In genomic region chr5:90930062-90930461, GRCh38 we compare ENCODE assay signal across 22 cellular contexts.
"Had no signal": no experiment of that assay in that cellular context is flagged by ENCODE, and none has a peak within 500 bp of the region (broad histone marks: within the 10 kb centered on the region; RNA-seq: fewer than 3 reads in every experiment).

No MANE protein-coding gene starts in this region.

- H3K4me3 ChIP-seq: mucosa of descending colon, testis, upper lobe of right lung had no signal

- H3K4me1 ChIP-seq: parathyroid adenoma, testis had no signal

- ATAC-seq: activated CD4-positive, alpha-beta T cell treated with anti-CD3 and anti-CD28 coated beads for 36 hours; activated T-helper 17 cell treated with anti-CD3 and anti-CD28 coated beads, Interleukin-2, amount 50 U/mL, for 72 hours; left ventricle myocardium superior; mucosa of descending colon; naive thymus-derived CD4-positive, alpha-beta T cell; sciatic nerve; stimulated activated memory B cell treated with anti-CD40 and anti-IgM and Interleukin-4, amounts not matched to agents 10 μg/mL and 1 μg/mL and 100 μg/mL, for 72 hours; upper lobe of right lung had no signal

- H3K36me3 ChIP-seq: upper lobe of right lung had no signal

- H3K27ac ChIP-seq: parathyroid adenoma, testis, upper lobe of right lung had no signal

- H3K9me3 ChIP-seq: mucosa of descending colon, testis, upper lobe of right lung had no signal

- DNase-seq: activated CD4-positive, alpha-beta memory T cell treated with anti-CD3 and anti-CD28 coated beads, Interleukin-2, amount 10 ng/mL, durations not matched to agents 7 days and 5 days; activated CD4-positive, alpha-beta T cell treated with anti-CD3 and anti-CD28 coated beads for 36 hours; activated naive CD4-positive, alpha-beta T cell treated with Interleukin-2 at 50 U/mL for 16 hours; activated naive CD8-positive, alpha-beta T cell treated with anti-CD3 and anti-CD28 coated beads, Interleukin-2, amount 10 ng/mL, durations not matched to agents 7 days and 5 days; activated T-cell treated with anti-CD3 and anti-CD28 coated beads, Interleukin-2, amount 50 U/mL, for 1 hour; amygdala; caudate nucleus; foreskin melanocyte; head of caudate nucleus; immature natural killer cell; kidney glomerular epithelial cell; left ventricle myocardium superior; mucosa of descending colon; naive thymus-derived CD4-positive, alpha-beta T cell; stimulated activated CD4-positive, alpha-beta T cell treated with anti-CD3 and anti-CD28 coated beads, Interleukin-4, amount 100 ng/mL, for 4 hours; SW 1271; testis; upper lobe of right lung had no signal

- H3K27me3 ChIP-seq: testis, upper lobe of right lung had no signal

- H3K9ac ChIP-seq: parathyroid adenoma had no signal
